Comparison of ENCODE assay signal across 1 cellular context in genomic region chr21:42315296-42315891, GRCh38.
A peak's percentile ranks its signal among the peaks of the same experiment; 100 is the strongest.
TF ChIP-seq lines count a peak whose summit lies in the region.

TSS of gene TFF3 (minus strand) at chr21:42315409. CDS start at chr21:42315374, 35 bp downstream.

TF ChIP-seq in K562, 482 proteins besides CTCF, POLR2A, EP300 and RAD21:
- TF ChIP-seq CREBBP (IDR thresholded peaks at IDR 0.05; ENCODE audit: low read depth, low read length) (no peak), NR2C1 (IDR thresholded peaks at IDR 0.05) (no peak), NR2C1 (tag; IDR thresholded peaks at IDR 0.05) (0 out of 2 replicates have a peak, but pooled peaks have one; percentile 26), NR2C2 (CRISPR knock-in tag; IDR thresholded peaks at IDR 0.05) (no peak), NR2C2 (tag; IDR thresholded peaks at IDR 0.05) (peak; percentile 73), HOXB6 (CRISPR knock-in tag; IDR thresholded peaks at IDR 0.05; ENCODE audit: borderline replicate concordance) (no peak)
